ENCODE assay signal across 16 cellular contexts in genomic region chr4:107349266-107349665, GRCh38.
DNase-seq lines count a peak whose midpoint lies in the region; ATAC-seq and TF ChIP-seq lines count a peak whose summit lies in the region.
"Had no signal": no experiment of that assay in that cellular context is flagged by ENCODE, and none has a peak within 500 bp of the region (broad histone marks: within the 10 kb centered on the region; RNA-seq: fewer than 3 reads in every experiment).

No MANE protein-coding gene starts in this region.

- ATAC-seq in GM21528 (IDR thresholded peaks at IDR 0.05; ENCODE audit: low FRiP score, unreplicated experiment): no peak
- ATAC-seq: activated naive CD8-positive, alpha-beta T cell treated with anti-CD3 and anti-CD28 coated beads, Interleukin-2, amount 50 U/mL, for 24 hours; GM12878; mucosa of descending colon; T-cell had no signal

- H3K27me3 ChIP-seq in BLaER1: no peaks in the 10 kb centered on the region
- no peaks in the 10 kb centered on the region for H3K27me3 ChIP-seq in HUES48 (ENCODE audit: control insufficient read depth, insufficient read depth, low read length)
- H3K27me3 ChIP-seq in ectodermal cell (ENCODE audit: control insufficient read depth, insufficient read depth, low read length, poor library complexity, severe bottlenecking): no peaks in the 10 kb centered on the region
- no peaks in the 10 kb centered on the region for H3K27me3 ChIP-seq in transverse colon

- intact Hi-C loops in transverse colon (cut with DNase I; ENCODE audit: low total_unique reads): no loop called here

- DNase-seq in transverse colon (no peak), putamen (ENCODE audit: low spot score) (no peak), NCI-H524 treated with DMSO at 0.1 percent for 48 hours (lab: John Stamatoyannopoulos, UW) (no peak)
- DNase-seq: activated naive CD8-positive, alpha-beta T cell treated with anti-CD3 and anti-CD28 coated beads, Interleukin-2, amount 50 U/mL, for 24 hours; DMS 273 treated with DMSO at 0.1 percent for 48 hours; mucosa of descending colon; NCI-H1417; NCI-H345; OCI-M1; T-cell had no signal

- no peak overlapping the region for H3K4me3 ChIP-seq in BLaER1
- H3K4me3 ChIP-seq in HUES48 (ENCODE audit: low read depth, low read length): peak overlapping the region; percentile 39
- H3K4me3 ChIP-seq in ectodermal cell (ENCODE audit: insufficient read depth, low read depth, low read length): no peak overlapping the region
- H3K4me3 ChIP-seq in mesodermal cell (ENCODE audit: extremely low read depth, insufficient read depth, low read length, poor library complexity, severe bottlenecking): no peak overlapping the region
- H3K4me3 ChIP-seq in transverse colon: no peak overlapping the region
- H3K4me3 ChIP-seq: GM12878, mucosa of descending colon had no signal

- in situ Hi-C loops in transverse colon (cut with MboI; ENCODE audit: low pct_ligation_motif_present in 1 of 4, low pct_unique_long_range_greater_than_20kb in 1 of 4, low sequenced_read_pairs in 3 of 4): no loop called here

- no peak for TF ChIP-seq POLR2A in transverse colon (IDR thresholded peaks at IDR 0.05)

- no peak overlapping the region for H3K9ac ChIP-seq in BLaER1
- 0 out of 2 replicates have a peak overlapping the region, but pooled peaks have one; percentile 12 for H3K9ac ChIP-seq in HUES48 (ENCODE audit: low read depth, low read length)

- TF ChIP-seq EP300 in transverse colon (IDR thresholded peaks at IDR 0.05; ENCODE audit: low read depth): no peak

- H3K4me2 ChIP-seq in BLaER1: peak overlapping the region; percentile 40

- 10 to 26% methylated on average over 1 of the region's 1 CpG for WGBS in ectodermal cell, 2 experiments
- WGBS in mesodermal cell (ENCODE audit: insufficient coverage in 2 of 2), 2 experiments: 17 to 27% methylated on average over 1 of the region's 1 CpG
- whole genome bisulfite sequencing in transverse colon (ENCODE audit: low coverage in 1 of 2), 2 donors: 67 to 88% methylated on average over 1 of the region's 1 CpG

- H3K4me1 ChIP-seq in BLaER1: peaks cover 12% of the 10 kb centered on the region
- H3K4me1 ChIP-seq in HUES48 (ENCODE audit: control insufficient read depth, insufficient read depth, low read length): peaks cover 33% of the 10 kb centered on the region
- peaks cover 12% of the 10 kb centered on the region for H3K4me1 ChIP-seq in ectodermal cell (ENCODE audit: control insufficient read depth, insufficient read depth, low read length)
- peaks cover 26% of the 10 kb centered on the region for H3K4me1 ChIP-seq in mesodermal cell (ENCODE audit: control insufficient read depth, insufficient read depth, low read length, poor library complexity, severe bottlenecking)
- H3K4me1 ChIP-seq in transverse colon: no peaks in the 10 kb centered on the region

- H4K20me1 ChIP-seq in BLaER1: no peaks in the 10 kb centered on the region

- H3K27ac ChIP-seq in BLaER1 (no peak overlapping the region), HUES48 (ENCODE audit: low read depth, low read length) (peak overlapping the region; percentile 92), ectodermal cell (ENCODE audit: insufficient read depth, low read depth, low read length, poor library complexity, severe bottlenecking) (peak overlapping the region; percentile 36), mesodermal cell (ENCODE audit: low read depth, low read length, severe bottlenecking) (peak overlapping the region; percentile 42), transverse colon (no peak overlapping the region)

- no peaks in the 10 kb centered on the region for H3K9me3 ChIP-seq in BLaER1
- peaks cover 10% of the 10 kb centered on the region; the same call in 1 of the 2 replicates for H3K9me3 ChIP-seq in HUES48 (ENCODE audit: control insufficient read depth, insufficient read depth, low read length)
- H3K9me3 ChIP-seq in ectodermal cell (ENCODE audit: control insufficient read depth, low read length): no peaks in the 10 kb centered on the region
- H3K9me3 ChIP-seq in mesodermal cell (ENCODE audit: control insufficient read depth, low read length): peaks cover 5% of the 10 kb centered on the region
- no peaks in the 10 kb centered on the region for H3K9me3 ChIP-seq in transverse colon
- H3K9me3 ChIP-seq: mucosa of descending colon had no signal

- H3K36me3 ChIP-seq in BLaER1: no peaks in the 10 kb centered on the region
- H3K36me3 ChIP-seq in HUES48 (ENCODE audit: control insufficient read depth, insufficient read depth, low read length): no peaks in the 10 kb centered on the region
- H3K36me3 ChIP-seq in ectodermal cell (ENCODE audit: control insufficient read depth, insufficient read depth, low read length): no peaks in the 10 kb centered on the region
- H3K36me3 ChIP-seq in mesodermal cell (ENCODE audit: control insufficient read depth, insufficient read depth, low read length): no peaks in the 10 kb centered on the region
- no peaks in the 10 kb centered on the region for H3K36me3 ChIP-seq in transverse colon

- TF ChIP-seq CTCF in transverse colon (IDR thresholded peaks at IDR 0.05): no peak

Comparison
In these comparisons a context has a peak if more than half of its experiments do, and no peak if none do; other contexts are left out.
1. H3K27ac ChIP-seq: peak in HUES48 (single experiment), ectodermal cell (single experiment) and mesodermal cell (single experiment); none in BLaER1 (single experiment) and transverse colon (0 of 4).